8 cellular contexts compared by ENCODE assay signal in the genomic region with DNA sequence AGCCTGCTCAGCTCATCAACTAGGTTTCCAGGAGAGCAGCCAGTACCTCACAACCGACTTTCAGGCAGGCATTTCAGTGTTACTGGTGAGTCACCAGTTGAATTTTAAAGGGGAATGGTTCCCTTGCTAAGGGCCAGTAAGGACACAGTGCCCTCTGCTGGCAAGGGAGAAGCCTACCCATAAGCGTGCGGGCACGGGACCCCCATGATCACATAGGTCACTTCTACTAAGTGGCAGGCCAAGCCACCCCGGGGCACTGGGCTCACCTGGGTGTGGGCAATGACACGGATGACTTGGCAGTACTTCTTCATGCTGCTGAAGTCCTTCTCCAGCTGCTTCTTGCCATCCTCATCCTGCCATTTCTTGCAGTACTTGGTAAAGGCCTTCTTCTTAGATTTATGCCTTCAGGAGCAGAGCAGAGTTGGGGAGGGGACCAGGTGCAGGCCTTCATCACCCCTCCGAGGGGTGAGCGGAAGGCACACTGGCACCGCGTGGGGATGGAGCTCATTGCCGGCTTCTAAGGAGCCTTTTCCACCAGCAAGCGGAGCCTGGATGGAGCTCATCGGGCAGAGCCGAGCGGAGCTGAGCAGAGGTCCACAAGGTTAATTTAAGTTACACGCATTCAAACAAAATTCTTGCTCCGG. TPM values are rescaled to one million over a fixed set of nuclear protein-coding genes. Genes with fewer than 3 reads are reported as not detected.
A peak's percentile ranks its signal among the peaks of the same experiment; 100 is the strongest.
DNase-seq lines count a peak whose midpoint lies in the region; ATAC-seq and TF ChIP-seq lines count a peak whose summit lies in the region.

No MANE protein-coding gene starts in this region.

- H3K4me1 ChIP-seq in right lobe of liver: peaks cover 3 to 50% (median 20%) of the 10 kb centered on the region in 4 donors

- POLR2A ChIA-PET in activated CD4-positive, alpha-beta T cell treated with anti-CD3 and anti-CD28 coated beads, Interleukin-2, amount 10 ng/mL, durations not matched to agents 7 days and 5 days (lab: Charles Lee): interaction anchor here (0.9 to 1.4 kb wide), 2 partner anchors 164 to 186 kb away, joined by 3 read pairs; a partner anchor contains a TSS

- CTCF ChIA-PET in activated CD4-positive, alpha-beta T cell treated with anti-CD3 and anti-CD28 coated beads, Interleukin-2, amount 10 ng/mL, durations not matched to agents 7 days and 5 days (lab: Charles Lee): interaction anchor here (0.6 to 5.2 kb wide), 28 partner anchors 10 to 1683 kb away, joined by 3 to 36 read pairs (median 3); no protein-coding TSS in a partner anchor

- H3K27ac Mint-ChIP-seq in activated CD4-positive, alpha-beta T cell treated with anti-CD3 and anti-CD28 coated beads, Interleukin-2, amount 10 ng/mL, durations not matched to agents 7 days and 5 days: peak overlapping the region; percentile 100

- H3K9me3 ChIP-seq in right lobe of liver: no peaks in the 10 kb centered on the region

- peaks cover 21 to 64% (median 45%) of the 10 kb centered on the region in 4 donors for H3K36me3 ChIP-seq in right lobe of liver

- intact Hi-C loops in right lobe of liver (cut with DNase I): loop anchor here in 1 of 2 donors (10.0 kb wide), 1 partner anchor 72 kb away; a partner anchor contains a TSS

- WGBS in right lobe of liver (ENCODE audit: insufficient coverage, low coverage, low lambda C conversion rate, missing lambda C conversion rate): 29% methylated on average over 12 of the region's 17 CpGs

- peak overlapping the region; percentile 95 for H3K4me3 Mint-ChIP-seq in activated CD4-positive, alpha-beta T cell treated with anti-CD3 and anti-CD28 coated beads, Interleukin-2, amount 10 ng/mL, durations not matched to agents 7 days and 5 days

- no peaks in the 10 kb centered on the region for H3K9me3 Mint-ChIP-seq in activated CD4-positive, alpha-beta T cell treated with anti-CD3 and anti-CD28 coated beads, Interleukin-2, amount 10 ng/mL, durations not matched to agents 7 days and 5 days

- peaks cover 48% of the 10 kb centered on the region for H3K4me1 Mint-ChIP-seq in activated CD4-positive, alpha-beta T cell treated with anti-CD3 and anti-CD28 coated beads, Interleukin-2, amount 10 ng/mL, durations not matched to agents 7 days and 5 days

- H3K27me3 Mint-ChIP-seq in activated CD4-positive, alpha-beta T cell treated with anti-CD3 and anti-CD28 coated beads, Interleukin-2, amount 10 ng/mL, durations not matched to agents 7 days and 5 days: no peaks in the 10 kb centered on the region

- TF ChIP-seq POLR2A in right lobe of liver (IDR thresholded peaks at IDR 0.05): no peak

- DNase-seq in NCI-H524 (lab: John Stamatoyannopoulos, UW): peak; percentile 29 to 73
- no peak for DNase-seq in NCI-H524 treated with DMSO at 0.1 percent for 48 hours (lab: John Stamatoyannopoulos, UW)
- DNase-seq in NCI-H510A (lab: John Stamatoyannopoulos, UW): peak; percentile 34
- peak; percentile 84 for DNase-seq in activated CD4-positive, alpha-beta T cell treated with anti-CD3 and anti-CD28 coated beads, Interleukin-2, amount 10 ng/mL, durations not matched to agents 7 days and 5 days
- peak; percentile 95 for DNase-seq in dermis blood vessel endothelial cell
- peak; percentile 74 to 79 (median 78) for DNase-seq in right lobe of liver
- DNase-seq in stimulated activated CD4-positive, alpha-beta T cell treated with anti-CD3 and anti-CD28 coated beads, Interleukin-4, amount 100 ng/mL, for 24 hours: peak; percentile 87

- peak overlapping the region in 1 of 3 donors; percentile 98 for H3K27ac ChIP-seq in right lobe of liver

- H3K27me3 ChIP-seq in right lobe of liver: no peaks in the 10 kb centered on the region

- peak overlapping the region; percentile 16 to 91 (median 24) for H3K4me3 ChIP-seq in right lobe of liver

- ATAC-seq in right lobe of liver (peak; percentile 35 to 50 (median 38)), GM18868 (IDR thresholded peaks at IDR 0.05; ENCODE audit: unreplicated experiment) (no peak)

- peaks cover 71% of the 10 kb centered on the region for H3K36me3 Mint-ChIP-seq in activated CD4-positive, alpha-beta T cell treated with anti-CD3 and anti-CD28 coated beads, Interleukin-2, amount 10 ng/mL, durations not matched to agents 7 days and 5 days (ENCODE audit: low read depth)

- peak; percentile 80 to 94 (median 90) for TF ChIP-seq CTCF in right lobe of liver (IDR thresholded peaks at IDR 0.05)

RNA-seq across cellular contexts. Expression of a gene that starts 2.9 kb away (rescaled TPM):
- total RNA-seq in activated CD4-positive, alpha-beta T cell treated with anti-CD3 and anti-CD28 coated beads, Interleukin-2, amount 10 ng/mL, durations not matched to agents 7 days and 5 days: 1,000 to 10,000 TPM; 1,621 to 1,780 TPM
- total RNA-seq in dermis blood vessel endothelial cell (2,901 and 3,143 TPM in 2 replicates), right lobe of liver (100 to 1,000 TPM; 648 to 905 (median 743) TPM)

RNA-seq across cellular contexts. Expression of a gene that starts 33.2 kb away (rescaled TPM):
- total RNA-seq in activated CD4-positive, alpha-beta T cell treated with anti-CD3 and anti-CD28 coated beads, Interleukin-2, amount 10 ng/mL, durations not matched to agents 7 days and 5 days: under 1 TPM; 0.42 to 0.77 TPM
- total RNA-seq in dermis blood vessel endothelial cell (0.98 and 1.0 TPM in 2 replicates), right lobe of liver (1 to 10 TPM in 5 of 6 experiments, under 1 TPM in 1; 0.74 to 3.2 (median 2.2) TPM)
